Comparison of ENCODE assay signal across 9 cellular contexts in the genomic region with DNA sequence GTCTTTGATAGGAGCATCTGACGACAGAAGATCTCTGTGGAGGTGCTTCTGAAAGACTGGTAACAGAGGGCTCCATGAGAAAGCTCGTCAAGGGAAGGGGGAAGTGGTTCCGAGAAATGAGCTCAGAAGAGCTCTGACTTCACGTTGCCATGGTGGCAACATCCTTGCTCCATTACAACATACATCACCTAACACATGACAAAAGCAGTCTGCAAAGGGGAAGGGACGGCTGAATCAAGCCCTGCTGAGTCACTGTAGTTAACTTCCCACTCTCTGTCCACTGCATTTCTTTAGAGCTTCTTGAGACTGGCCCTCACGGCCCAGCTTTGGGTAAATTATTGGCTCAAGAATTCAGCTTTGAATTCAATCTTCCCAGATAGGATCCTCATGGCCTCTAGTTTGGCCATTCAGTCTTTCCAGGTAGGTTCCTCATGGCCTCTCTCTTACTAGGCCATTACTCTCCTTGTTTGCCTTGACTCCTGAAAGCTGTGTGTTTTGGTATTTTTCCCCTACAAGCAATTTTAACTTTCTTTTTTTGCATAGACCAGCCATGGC.
DNase-seq lines count a peak whose midpoint lies in the region; ATAC-seq and TF ChIP-seq lines count a peak whose summit lies in the region.
"Had no signal": no experiment of that assay in that cellular context is flagged by ENCODE, and none has a peak within 500 bp of the region (broad histone marks: within the 10 kb centered on the region; RNA-seq: fewer than 3 reads in every experiment).

No MANE protein-coding gene starts in this region.

- no peak for TF ChIP-seq CTCF in neural progenitor cell (IDR thresholded peaks at IDR 0.05)

- peak overlapping the region; percentile 52 for H3K4me3 Mint-ChIP-seq in dendritic cell treated with granulocyte-macrophage colony-stimulating factor and Interleukin-4, amounts not matched to agents 40 ng/mL and 50 ng/mL, for 4 days
- H3K4me3 Mint-ChIP-seq in neural progenitor cell, result no peak overlapping the region

- H3K27me3 Mint-ChIP-seq in dendritic cell treated with granulocyte-macrophage colony-stimulating factor and Interleukin-4, amounts not matched to agents 40 ng/mL and 50 ng/mL, for 4 days, result no peaks in the 10 kb centered on the region
- H3K27me3 Mint-ChIP-seq in neural progenitor cell (ENCODE audit: insufficient read depth, low read depth), result no peaks in the 10 kb centered on the region

- H3K9ac ChIP-seq in neural progenitor cell, result no peak overlapping the region

- H4K20me1 ChIP-seq in neural progenitor cell (ENCODE audit: low read depth), result no peaks in the 10 kb centered on the region

- no peak overlapping the region for H2AFZ ChIP-seq in neural progenitor cell (replicated peaks)

- peaks cover 4% of the 10 kb centered on the region for H3F3A ChIP-seq in neural progenitor cell (ENCODE audit: low read depth)

- peak; percentile 20 for DNase-seq in DMS53 treated with DMSO at 0.1 percent for 48 hours (lab: John Stamatoyannopoulos, UW; ENCODE audit: unreplicated experiment)
- peak; percentile 16 for DNase-seq in NCI-H226
- DNase-seq in neural progenitor cell (ENCODE audit: low spot score), result no peak
- no peak for DNase-seq in NCI-H446 treated with DMSO at 0.1 percent for 48 hours (lab: John Stamatoyannopoulos, UW)

- peaks cover 7% of the 10 kb centered on the region for H3K4me1 ChIP-seq in neural progenitor cell

- no peak overlapping the region for H3K4me2 ChIP-seq in neural progenitor cell

- no peaks in the 10 kb centered on the region for H3K27me3 ChIP-seq in neural progenitor cell
- H3K27me3 ChIP-seq: ascending aorta had no signal

- H3K36me3 Mint-ChIP-seq in dendritic cell treated with granulocyte-macrophage colony-stimulating factor and Interleukin-4, amounts not matched to agents 40 ng/mL and 50 ng/mL, for 4 days (ENCODE audit: low read depth), result no peaks in the 10 kb centered on the region
- no peaks in the 10 kb centered on the region for H3K36me3 Mint-ChIP-seq in neural progenitor cell

- H3K9me3 ChIP-seq in neural progenitor cell (ENCODE audit: low read depth), result no peaks in the 10 kb centered on the region
- H3K9me3 ChIP-seq: ascending aorta had no signal

- no peak overlapping the region for H3K27ac ChIP-seq in neural progenitor cell

- no peaks in the 10 kb centered on the region for H3K9me3 Mint-ChIP-seq in dendritic cell treated with granulocyte-macrophage colony-stimulating factor and Interleukin-4, amounts not matched to agents 40 ng/mL and 50 ng/mL, for 4 days
- no peaks in the 10 kb centered on the region for H3K9me3 Mint-ChIP-seq in neural progenitor cell

- no peaks in the 10 kb centered on the region for H3K79me2 ChIP-seq in neural progenitor cell (ENCODE audit: low read depth)

- intact Hi-C loops in dendritic cell treated with granulocyte-macrophage colony-stimulating factor and Interleukin-4, amounts not matched to agents 40 ng/mL and 50 ng/mL, for 4 days (cut with micrococcal nuclease), result no loop called here

- no peaks in the 10 kb centered on the region for H3K36me3 ChIP-seq in neural progenitor cell
- H3K36me3 ChIP-seq: ascending aorta had no signal

- peak overlapping the region; percentile 98 for H3K27ac Mint-ChIP-seq in dendritic cell treated with granulocyte-macrophage colony-stimulating factor and Interleukin-4, amounts not matched to agents 40 ng/mL and 50 ng/mL, for 4 days
- H3K27ac Mint-ChIP-seq in neural progenitor cell, result peak overlapping the region; percentile 13

- H3K4me1 Mint-ChIP-seq in dendritic cell treated with granulocyte-macrophage colony-stimulating factor and Interleukin-4, amounts not matched to agents 40 ng/mL and 50 ng/mL, for 4 days (ENCODE audit: low read depth), result peaks cover 70% of the 10 kb centered on the region
- peaks cover 26% of the 10 kb centered on the region for H3K4me1 Mint-ChIP-seq in neural progenitor cell

- no peak overlapping the region for H3K4me3 ChIP-seq in neural progenitor cell
- H3K4me3 ChIP-seq: ascending aorta had no signal

- ATAC-seq in GM18861 (IDR thresholded peaks at IDR 0.05; ENCODE audit: unreplicated experiment) (no peak), HG02970 (IDR thresholded peaks at IDR 0.05; ENCODE audit: low FRiP score, unreplicated experiment) (no peak), HG02571 (IDR thresholded peaks at IDR 0.05; ENCODE audit: unreplicated experiment) (no peak)

Comparison
In these comparisons a context has a peak if more than half of its experiments do, and no peak if none do; other contexts are left out.
1. DNase-seq: peak in DMS53 treated with DMSO at 0.1 percent for 48 hours (single experiment) and NCI-H226 (single experiment); none in neural progenitor cell (single experiment) and NCI-H446 treated with DMSO at 0.1 percent for 48 hours (single experiment).